10 cellular contexts compared by ENCODE assay signal in the genomic region with DNA sequence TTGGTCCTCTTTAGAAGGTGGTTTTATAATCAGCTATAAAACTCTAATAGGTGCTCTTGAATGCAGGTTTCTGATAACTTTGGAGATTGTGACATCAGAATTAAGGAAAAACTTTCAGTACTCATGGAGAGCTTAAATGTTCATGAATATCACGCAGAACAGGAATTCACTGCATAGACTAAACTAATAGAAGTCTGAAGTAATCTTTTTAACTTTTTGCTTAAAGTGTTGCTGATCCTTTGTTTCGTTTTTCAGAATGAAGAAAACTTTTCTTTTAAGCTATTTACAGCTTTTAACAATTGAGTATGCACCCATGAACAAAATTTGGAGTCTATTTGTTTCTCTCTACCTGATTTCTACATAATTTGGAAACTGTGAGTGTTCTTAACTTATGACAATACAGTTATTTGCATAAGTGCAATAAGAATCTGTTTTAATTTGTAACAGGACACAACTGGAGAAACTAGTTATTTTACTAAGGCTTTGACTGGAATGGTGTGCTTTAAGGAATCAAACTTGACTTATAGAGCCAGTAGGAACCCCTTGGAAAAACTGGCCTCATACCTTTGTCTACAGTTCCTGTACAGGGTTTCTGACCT.
"Had no signal": no experiment of that assay in that cellular context is flagged by ENCODE, and none has a peak within 500 bp of the region (broad histone marks: within the 10 kb centered on the region; RNA-seq: fewer than 3 reads in every experiment).

No MANE protein-coding gene starts in this region.

- H3K27ac ChIP-seq: GM23248, HL-60, KMS-11 had no signal

- H3K27ac Mint-ChIP-seq: H9, IgD-negative memory B cell had no signal

- H3K9ac ChIP-seq: GM23248, KMS-11 had no signal

- DNase-seq: GM23248, H9, HCEC 1CT, KBM-7 had no signal

- H3K4me2 ChIP-seq: KMS-11 had no signal

- H3K27me3 Mint-ChIP-seq: IgD-negative memory B cell had no signal

- H3K4me3 ChIP-seq: GM23248 had no signal

- ATAC-seq: HepG2 had no signal

- H3K4me1 Mint-ChIP-seq: IgD-negative memory B cell had no signal

- H2AFZ ChIP-seq: GM23248 had no signal

- H3K4me3 Mint-ChIP-seq: H9, IgD-negative memory B cell had no signal

- FAIRE-seq: H1, H54, HepG2 had no signal
